In the genomic region with DNA sequence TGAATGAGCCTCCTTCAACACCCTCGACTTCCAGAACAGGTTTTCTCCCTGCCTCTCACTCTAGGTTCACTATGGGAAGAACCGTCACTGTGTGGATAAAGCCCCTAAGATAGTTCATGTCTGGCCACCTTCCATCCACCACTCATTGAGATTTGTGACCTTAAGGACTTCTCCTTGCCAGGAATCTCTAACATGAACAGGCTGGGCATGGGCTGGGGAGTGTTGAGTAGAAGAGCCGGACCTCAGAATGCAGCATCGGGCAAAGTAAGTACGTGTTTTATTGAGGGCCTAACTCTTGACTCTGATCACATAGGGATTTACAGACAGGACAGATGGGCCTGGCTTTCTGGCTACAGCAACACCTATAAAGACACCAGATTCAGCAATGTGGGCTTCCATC, we compare ENCODE assay signal across 25 cellular contexts. TPM values are rescaled to one million over a fixed set of nuclear protein-coding genes. Genes with fewer than 3 reads are reported as not detected.
DNase-seq lines count a peak whose midpoint lies in the region; ATAC-seq, FAIRE-seq and TF ChIP-seq lines count a peak whose summit lies in the region.
"Had no signal": no experiment of that assay in that cellular context is flagged by ENCODE, and none has a peak within 500 bp of the region (broad histone marks: within the 10 kb centered on the region; RNA-seq: fewer than 3 reads in every experiment).

No MANE protein-coding gene starts in this region.

- no peaks in the 10 kb centered on the region for H3K9me2 ChIP-seq in Loucy (replicated peaks; ENCODE audit: low read depth, low read length)

- H3K79me2 ChIP-seq in Loucy (ENCODE audit: insufficient read depth, low read length): no peaks in the 10 kb centered on the region

- H3K27me3 ChIP-seq in Loucy (ENCODE audit: insufficient read depth, low read length, poor library complexity, severe bottlenecking): no peaks in the 10 kb centered on the region
- H3K27me3 ChIP-seq in bronchial epithelial cell (ENCODE audit: control insufficient read depth, insufficient read depth, low read length): no peaks in the 10 kb centered on the region
- H3K27me3 ChIP-seq: BE2C; BLaER1 treated with 17β-estradiol and CSF1 and Interleukin-3, amounts not matched to agents 10 nM and 100 nM had no signal

- no peaks in the 10 kb centered on the region for H3K9me3 ChIP-seq in Loucy (ENCODE audit: insufficient read depth, low read depth, low read length)
- H3K9me3 ChIP-seq: A549; BE2C; BLaER1 treated with 17β-estradiol and CSF1 and Interleukin-3, amounts not matched to agents 10 nM and 100 nM had no signal

- peak; percentile 83 for DNase-seq in NCI-H82 (lab: John Stamatoyannopoulos, UW)
- no peak for DNase-seq in bronchial epithelial cell (ENCODE audit: low read depth)
- DNase-seq in GM13976 (ENCODE audit: low spot score): no peak
- DNase-seq in NCI-H69 (lab: John Stamatoyannopoulos, UW): no peak
- no peak for DNase-seq in NCI-H1092 treated with DMSO at 0.1 percent for 48 hours (lab: John Stamatoyannopoulos, UW)
- DNase-seq: 8988T; ACHN; AML-193; BE2C; CD4-positive, alpha-beta T cell; CD8-positive, alpha-beta memory T cell; DMS 273 treated with DMSO at 0.1 percent for 48 hours; DMS79; EL; GDM1; GM23248; H9 had no signal

- peak overlapping the region; percentile 36; the same call in 1 of the 2 replicates for H2AFZ ChIP-seq in Loucy (ENCODE audit: low read length)
- H2AFZ ChIP-seq: GM23248 had no signal

- no peak for TF ChIP-seq CTCF in Loucy (conservative IDR thresholded peaks at IDR 0.05; ENCODE audit: low read length)
- no peak for TF ChIP-seq CTCF in bronchial epithelial cell (IDR thresholded peaks at IDR 0.05; ENCODE audit: insufficient read depth, low read length, severe bottlenecking)
- TF ChIP-seq CTCF in GM13976 (IDR thresholded peaks at IDR 0.05; ENCODE audit: borderline replicate concordance, control extremely low read depth, extremely low read depth, insufficient read depth, missing control alignments): no peak

- FAIRE-seq in bronchial epithelial cell (lab: Jason Lieb, UNC): peak; percentile 18
- FAIRE-seq: A549, D721Med, GM12878 had no signal

- no peak overlapping the region for H3K9ac ChIP-seq in Loucy (ENCODE audit: low read depth, low read length, poor library complexity, severe bottlenecking)
- H3K9ac ChIP-seq: BLaER1 treated with 17β-estradiol and CSF1 and Interleukin-3, amounts not matched to agents 10 nM and 100 nM; GM23248 had no signal

- H3K4me1 ChIP-seq in Loucy (ENCODE audit: insufficient read depth, low read length, poor library complexity, severe bottlenecking): no peaks in the 10 kb centered on the region
- H3K4me1 ChIP-seq: A549; BE2C; BLaER1 treated with 17β-estradiol and CSF1 and Interleukin-3, amounts not matched to agents 10 nM and 100 nM had no signal

- no peak overlapping the region for H3K4me2 ChIP-seq in Loucy (ENCODE audit: low read depth, low read length, poor library complexity, severe bottlenecking)
- H3K4me2 ChIP-seq: A549; BLaER1 treated with 17β-estradiol and CSF1 and Interleukin-3, amounts not matched to agents 10 nM and 100 nM had no signal

- in situ Hi-C loops in GM13976 (cut with MboI; ENCODE audit: low sequenced_read_pairs, unreplicated experiment): no loop called here

- no peak overlapping the region for H3K4me3 ChIP-seq in Loucy (ENCODE audit: low read length, poor library complexity, severe bottlenecking)
- H3K4me3 ChIP-seq in bronchial epithelial cell (ENCODE audit: low read depth, low read length): no peak overlapping the region
- H3K4me3 ChIP-seq: A549; BLaER1 treated with 17β-estradiol and CSF1 and Interleukin-3, amounts not matched to agents 10 nM and 100 nM; GM12878; GM23248 had no signal

- H3F3A ChIP-seq in Loucy (ENCODE audit: low read depth): no peaks in the 10 kb centered on the region

- no peak for ATAC-seq in GM18502 (IDR thresholded peaks at IDR 0.05; ENCODE audit: poor library complexity, unreplicated experiment)
- ATAC-seq: A549, GM12878, HCT116 had no signal

- H3K36me3 ChIP-seq in Loucy (ENCODE audit: insufficient read depth, low read length) (no peaks in the 10 kb centered on the region), bronchial epithelial cell (ENCODE audit: control insufficient read depth, insufficient read depth, low read length) (no peaks in the 10 kb centered on the region)
- H3K36me3 ChIP-seq: BE2C; BLaER1 treated with 17β-estradiol and CSF1 and Interleukin-3, amounts not matched to agents 10 nM and 100 nM had no signal

- H4K20me1 ChIP-seq in Loucy (ENCODE audit: insufficient read depth, low read length, poor library complexity, severe bottlenecking): no peaks in the 10 kb centered on the region
- H4K20me1 ChIP-seq: BLaER1 treated with 17β-estradiol and CSF1 and Interleukin-3, amounts not matched to agents 10 nM and 100 nM had no signal

RNA-seq across cellular contexts. Expression of a gene that starts 26.4 kb away (rescaled TPM):
- total RNA-seq in bronchial epithelial cell: not detected in 2 replicates
- total RNA-seq: CD4-positive, alpha-beta T cell; CD8-positive, alpha-beta memory T cell; GM12878; GM23248; H4; H9 had no signal

RNA-seq across cellular contexts. Expression of a gene that starts 27.9 kb away (rescaled TPM):
- total RNA-seq in bronchial epithelial cell: 0.26 and 1.1 TPM in 2 replicates
- total RNA-seq: GM23248, H4 had no signal

RNA-seq across cellular contexts. Expression of a gene that starts 48.3 kb away (rescaled TPM):
- total RNA-seq in bronchial epithelial cell: not detected in 2 replicates
- total RNA-seq: CD4-positive, alpha-beta T cell; CD8-positive, alpha-beta memory T cell; GM12878; GM23248; H4; H9 had no signal
